ENCODE assay signal across 24 cellular contexts in genomic region chr22:48236261-48236660, GRCh38.
"Had no signal": no experiment of that assay in that cellular context is flagged by ENCODE, and none has a peak within 500 bp of the region (broad histone marks: within the 10 kb centered on the region; RNA-seq: fewer than 3 reads in every experiment).

No MANE protein-coding gene starts in this region.

- DNase-seq: dermis blood vessel endothelial cell; effector memory CD4-positive, alpha-beta T cell; foreskin keratinocyte; heart left ventricle; left cardiac atrium; left lung; mesenchymal stem cell; midbrain; naive thymus-derived CD4-positive, alpha-beta T cell; sigmoid colon; stimulated activated CD4-positive, alpha-beta T cell treated with anti-CD3 and anti-CD28 coated beads, Interleukin-2, amount 100 ng/mL, for 24 hours; stimulated activated CD4-positive, alpha-beta T cell treated with anti-CD3 and anti-CD28 coated beads, Interleukin-4, amount 100 ng/mL, for 24 hours; stimulated activated naive CD4-positive, alpha-beta T cell treated with Interleukin-2 at 50 U/mL for 16 hours; transverse colon had no signal

- H3K27ac ChIP-seq: coronary artery, esophagus muscularis mucosa, foreskin keratinocyte, gastroesophageal sphincter, heart left ventricle, hepatocyte, left lung, neural progenitor cell, prostate gland, right atrium auricular region, sigmoid colon, transverse colon, vagina had no signal

- H3K9me3 ChIP-seq: prostate gland, vagina had no signal

- H3K4me3 ChIP-seq: coronary artery, esophagus muscularis mucosa, gastroesophageal sphincter, heart left ventricle, hepatocyte, left lung, neural progenitor cell, prostate gland, right atrium auricular region, sigmoid colon, transverse colon, vagina had no signal

- H3K4me1 ChIP-seq: esophagus muscularis mucosa, foreskin keratinocyte, gastroesophageal sphincter, heart left ventricle, left lung, prostate gland, right atrium auricular region, sigmoid colon, transverse colon, vagina had no signal

- H3K4me1 Mint-ChIP-seq: naive thymus-derived CD4-positive, alpha-beta T cell; stimulated activated effector memory CD8-positive, alpha-beta T cell treated with anti-CD3 and anti-CD28 coated beads, Interleukin-12 subunit alpha, Interleukin-12 subunit beta, amount 100 ng/mL, for 72 hours had no signal

- H3K36me3 Mint-ChIP-seq: neural progenitor cell; stimulated activated effector memory CD8-positive, alpha-beta T cell treated with anti-CD3 and anti-CD28 coated beads, Interleukin-12 subunit alpha, Interleukin-12 subunit beta, amount 100 ng/mL, for 72 hours had no signal

- H3K27me3 ChIP-seq: foreskin keratinocyte, hepatocyte, left lung, neural progenitor cell, right atrium auricular region, sigmoid colon, transverse colon, vagina had no signal

- ATAC-seq: foreskin keratinocyte; gastroesophageal sphincter; heart left ventricle; left cardiac atrium; left lung; naive thymus-derived CD4-positive, alpha-beta T cell; stimulated activated effector memory CD8-positive, alpha-beta T cell treated with anti-CD3 and anti-CD28 coated beads, Interleukin-12 subunit alpha, Interleukin-12 subunit beta, amount 100 ng/mL, for 72 hours had no signal

- H3K27ac Mint-ChIP-seq: naive thymus-derived CD4-positive, alpha-beta T cell; nephron; stimulated activated effector memory CD8-positive, alpha-beta T cell treated with anti-CD3 and anti-CD28 coated beads, Interleukin-12 subunit alpha, Interleukin-12 subunit beta, amount 100 ng/mL, for 72 hours had no signal

- H3K36me3 ChIP-seq: esophagus muscularis mucosa, gastroesophageal sphincter, heart left ventricle, left lung, neural progenitor cell, prostate gland, right atrium auricular region, sigmoid colon, transverse colon, vagina had no signal

- H3K4me3 Mint-ChIP-seq: naive thymus-derived CD4-positive, alpha-beta T cell; nephron; neural progenitor cell; stimulated activated effector memory CD8-positive, alpha-beta T cell treated with anti-CD3 and anti-CD28 coated beads, Interleukin-12 subunit alpha, Interleukin-12 subunit beta, amount 100 ng/mL, for 72 hours had no signal
